12 cellular contexts compared by ENCODE assay signal in the genomic region with DNA sequence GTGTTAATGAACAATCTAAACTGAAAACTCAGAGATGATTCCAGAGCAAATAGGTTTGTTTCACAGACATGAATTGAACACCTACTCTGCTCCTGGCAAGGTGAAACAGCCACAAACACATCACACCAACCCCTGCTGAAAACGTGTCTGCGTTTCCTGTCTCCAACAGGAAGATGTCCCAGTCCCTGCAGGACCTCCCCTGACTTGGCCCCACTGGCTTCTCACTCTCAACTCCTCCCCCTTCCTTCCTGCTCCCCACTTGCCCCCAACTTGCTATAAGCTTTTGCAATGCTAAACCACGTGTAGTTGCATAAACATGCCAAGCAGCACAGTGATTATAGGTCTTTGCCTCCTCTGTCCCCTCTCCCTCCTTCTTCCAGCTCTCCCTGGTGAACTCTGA.
DNase-seq lines count a peak whose midpoint lies in the region; ATAC-seq and TF ChIP-seq lines count a peak whose summit lies in the region.
"Had no signal": no experiment of that assay in that cellular context is flagged by ENCODE, and none has a peak within 500 bp of the region (broad histone marks: within the 10 kb centered on the region; RNA-seq: fewer than 3 reads in every experiment).

No MANE protein-coding gene starts in this region.

- no peak overlapping the region for H3K4me3 ChIP-seq in GM12865 (ENCODE audit: low read depth, low read length)

- ATAC-seq in T-cell (replicated peaks in 1 of 4) (peak; percentile 84 to 98 (median 94)), omental fat pad (ENCODE audit: low FRiP score) (no peak), GM21390 (IDR thresholded peaks at IDR 0.05; ENCODE audit: unreplicated experiment) (no peak)

- no peaks in the 10 kb centered on the region for H3K36me3 Mint-ChIP-seq in T-cell
- H3K36me3 Mint-ChIP-seq in activated naive CD4-positive, alpha-beta T cell treated with anti-CD3 and anti-CD28 coated beads, Interleukin-2, amount 10 ng/mL, durations not matched to agents 7 days and 5 days, result no peaks in the 10 kb centered on the region
- H3K36me3 Mint-ChIP-seq: memory B cell had no signal

- CTCF ChIA-PET in T-cell (lab: Charles Lee), result interaction anchor here in 1 of 2 donors (0.6 kb wide), 2 partner anchors 569 to 1005 kb away, joined by 3 to 5 read pairs; no protein-coding TSS in a partner anchor
- CTCF ChIA-PET in activated naive CD4-positive, alpha-beta T cell treated with anti-CD3 and anti-CD28 coated beads, Interleukin-2, amount 10 ng/mL, durations not matched to agents 7 days and 5 days (lab: Charles Lee), result no interaction called here
- CTCF ChIA-PET in HEK293T (lab: Yijun Ruan, JAX), result no interaction called here

- POLR2A ChIA-PET in T-cell (lab: Charles Lee), result no interaction called here
- POLR2A ChIA-PET in HEK293T (lab: Yijun Ruan, JAX), result no interaction called here

- DNase-seq in GM12865 (ENCODE audit: low read depth) (peak; percentile 21), T-cell (peak; percentile 21 to 70 (median 50)), HEK293T (ENCODE audit: extremely low spot score) (no peak), omental fat pad (ENCODE audit: low spot score) (no peak)
- DNase-seq in activated naive CD4-positive, alpha-beta T cell treated with anti-CD3 and anti-CD28 coated beads, Interleukin-2, amount 10 ng/mL, durations not matched to agents 7 days and 5 days, result peak; percentile 68
- peak in 2 of 3 experiments; percentile 5 to 12 for DNase-seq in stimulated activated CD4-positive, alpha-beta T cell treated with anti-CD3 and anti-CD28 coated beads, TNF-alpha, amount 100 ng/mL, for 24 hours (ENCODE audit: low read depth in 3 of 3)
- DNase-seq: GOT3, NCI-H345, T1000 had no signal

- TF ChIP-seq CTCF in GM12865 (IDR thresholded peaks at IDR 0.05; ENCODE audit: insufficient read depth, low read depth, low read length, missing control alignments), result no peak
- no peak for TF ChIP-seq CTCF in omental fat pad (IDR thresholded peaks at IDR 0.05)

- no peaks in the 10 kb centered on the region for H3K27me3 Mint-ChIP-seq in T-cell
- H3K27me3 Mint-ChIP-seq in activated naive CD4-positive, alpha-beta T cell treated with anti-CD3 and anti-CD28 coated beads, Interleukin-2, amount 10 ng/mL, durations not matched to agents 7 days and 5 days, result peaks cover 5% of the 10 kb centered on the region
- H3K27me3 Mint-ChIP-seq: memory B cell had no signal

- peaks cover 33 to 42% (median 35%) of the 10 kb centered on the region in 3 donors for H3K4me1 Mint-ChIP-seq in T-cell
- peaks cover 27% of the 10 kb centered on the region for H3K4me1 Mint-ChIP-seq in activated naive CD4-positive, alpha-beta T cell treated with anti-CD3 and anti-CD28 coated beads, Interleukin-2, amount 10 ng/mL, durations not matched to agents 7 days and 5 days
- H3K4me1 Mint-ChIP-seq: memory B cell had no signal

- H3K27ac Mint-ChIP-seq in T-cell, result peak overlapping the region; percentile 80 to 81
- H3K27ac Mint-ChIP-seq in activated naive CD4-positive, alpha-beta T cell treated with anti-CD3 and anti-CD28 coated beads, Interleukin-2, amount 10 ng/mL, durations not matched to agents 7 days and 5 days, result peak overlapping the region; percentile 50
- H3K27ac Mint-ChIP-seq: activated T-helper 2 cell treated with anti-CD3 and anti-CD28 coated beads, Interferon-gamma antibody, Interleukin-2, Interleukin-4, amounts not matched to agents 10 μg/mL and 5 μg/mL and 100 μg/mL, durations not matched to agents 14 hours and 24 hours and 36 hours; memory B cell had no signal

- peak overlapping the region in 1 of 3 donors; percentile 30 for H3K4me3 Mint-ChIP-seq in T-cell
- H3K4me3 Mint-ChIP-seq in activated naive CD4-positive, alpha-beta T cell treated with anti-CD3 and anti-CD28 coated beads, Interleukin-2, amount 10 ng/mL, durations not matched to agents 7 days and 5 days, result no peak overlapping the region
- H3K4me3 Mint-ChIP-seq: memory B cell had no signal

- peaks cover 0 to 6% (median 0%) of the 10 kb centered on the region in 3 donors for H3K9me3 Mint-ChIP-seq in T-cell
- no peaks in the 10 kb centered on the region for H3K9me3 Mint-ChIP-seq in activated naive CD4-positive, alpha-beta T cell treated with anti-CD3 and anti-CD28 coated beads, Interleukin-2, amount 10 ng/mL, durations not matched to agents 7 days and 5 days
- H3K9me3 Mint-ChIP-seq: activated T-helper 2 cell treated with anti-CD3 and anti-CD28 coated beads, Interferon-gamma antibody, Interleukin-2, Interleukin-4, amounts not matched to agents 10 μg/mL and 5 μg/mL and 100 μg/mL, durations not matched to agents 14 hours and 24 hours and 36 hours had no signal

TF ChIP-seq in HEK293T, 16 proteins besides CTCF, POLR2A, EP300 and RAD21:
- TF ChIP-seq BHLHE40 (IDR thresholded peaks at IDR 0.05; ENCODE audit: borderline replicate concordance), result no peak
- TF ChIP-seq TARDBP (IDR thresholded peaks at IDR 0.05), result no peak
- TF ChIP-seq FOXM1 (IDR thresholded peaks at IDR 0.05; ENCODE audit: borderline replicate concordance), result no peak
- TF ChIP-seq HDGF (IDR thresholded peaks at IDR 0.05; ENCODE audit: borderline replicate concordance), result no peak
- no peak for TF ChIP-seq SUZ12 (IDR thresholded peaks at IDR 0.05)
- TF ChIP-seq FOXA1 (IDR thresholded peaks at IDR 0.05), result no peak
- TF ChIP-seq ELF4 (IDR thresholded peaks at IDR 0.05), result no peak
- TF ChIP-seq, protein P1, sequence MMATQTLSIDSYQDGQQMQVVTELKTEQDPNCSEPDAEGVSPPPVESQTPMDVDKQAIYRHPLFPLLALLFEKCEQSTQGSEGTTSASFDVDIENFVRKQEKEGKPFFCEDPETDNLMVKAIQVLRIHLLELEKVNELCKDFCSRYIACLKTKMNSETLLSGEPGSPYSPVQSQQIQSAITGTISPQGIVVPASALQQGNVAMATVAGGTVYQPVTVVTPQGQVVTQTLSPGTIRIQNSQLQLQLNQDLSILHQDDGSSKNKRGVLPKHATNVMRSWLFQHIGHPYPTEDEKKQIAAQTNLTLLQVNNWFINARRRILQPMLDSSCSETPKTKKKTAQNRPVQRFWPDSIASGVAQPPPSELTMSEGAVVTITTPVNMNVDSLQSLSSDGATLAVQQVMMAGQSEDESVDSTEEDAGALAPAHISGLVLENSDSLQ (IDR thresholded peaks at IDR 0.05), result no peak
- TF ChIP-seq L3MBTL2 (conservative IDR thresholded peaks at IDR 0.05), result no peak
- TF ChIP-seq ARNT (IDR thresholded peaks at IDR 0.05), result no peak
- no peak for TF ChIP-seq CTBP1 (IDR thresholded peaks at IDR 0.05; ENCODE audit: borderline replicate concordance)
- TF ChIP-seq FOXK2 (IDR thresholded peaks at IDR 0.05), result no peak
- no peak for TF ChIP-seq LEF1 (IDR thresholded peaks at IDR 0.05; ENCODE audit: borderline replicate concordance)
- TF ChIP-seq SP1 (IDR thresholded peaks at IDR 0.05), result no peak

Comparison
In these comparisons a context has a peak if more than half of its experiments do, and no peak if none do; other contexts are left out.
1. DNase-seq: peak in GM12865 (single experiment), T-cell (34 of 34), activated naive CD4-positive, alpha-beta T cell treated with anti-CD3 and anti-CD28 coated beads, Interleukin-2, amount 10 ng/mL, durations not matched to agents 7 days and 5 days (single experiment) and stimulated activated CD4-positive, alpha-beta T cell treated with anti-CD3 and anti-CD28 coated beads, TNF-alpha, amount 100 ng/mL, for 24 hours (2 of 3); none in HEK293T (single experiment) and omental fat pad (single experiment).
2. ATAC-seq: peak in T-cell (4 of 4); none in omental fat pad (single experiment) and GM21390 (single experiment).